In genomic region chr16:88665148-88665547, GRCh38 we compare ENCODE assay signal across 1 cellular context.
TF ChIP-seq lines count a peak whose summit lies in the region.

No MANE protein-coding gene starts in this region.

TF ChIP-seq in WTC11, 78 proteins besides CTCF, POLR2A, EP300 and RAD21 (continued from another document):
- TF ChIP-seq, protein P1, sequence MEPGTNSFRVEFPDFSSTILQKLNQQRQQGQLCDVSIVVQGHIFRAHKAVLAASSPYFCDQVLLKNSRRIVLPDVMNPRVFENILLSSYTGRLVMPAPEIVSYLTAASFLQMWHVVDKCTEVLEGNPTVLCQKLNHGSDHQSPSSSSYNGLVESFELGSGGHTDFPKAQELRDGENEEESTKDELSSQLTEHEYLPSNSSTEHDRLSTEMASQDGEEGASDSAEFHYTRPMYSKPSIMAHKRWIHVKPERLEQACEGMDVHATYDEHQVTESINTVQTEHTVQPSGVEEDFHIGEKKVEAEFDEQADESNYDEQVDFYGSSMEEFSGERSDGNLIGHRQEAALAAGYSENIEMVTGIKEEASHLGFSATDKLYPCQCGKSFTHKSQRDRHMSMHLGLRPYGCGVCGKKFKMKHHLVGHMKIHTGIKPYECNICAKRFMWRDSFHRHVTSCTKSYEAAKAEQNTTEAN (CRISPR knock-in tag; IDR thresholded peaks at IDR 0.05), result no peak
- no peak for TF ChIP-seq GABPB1 (CRISPR knock-in tag; IDR thresholded peaks at IDR 0.05)
- no peak for TF ChIP-seq TP53 (CRISPR knock-in tag; IDR thresholded peaks at IDR 0.05)
- TF ChIP-seq, protein P2, sequence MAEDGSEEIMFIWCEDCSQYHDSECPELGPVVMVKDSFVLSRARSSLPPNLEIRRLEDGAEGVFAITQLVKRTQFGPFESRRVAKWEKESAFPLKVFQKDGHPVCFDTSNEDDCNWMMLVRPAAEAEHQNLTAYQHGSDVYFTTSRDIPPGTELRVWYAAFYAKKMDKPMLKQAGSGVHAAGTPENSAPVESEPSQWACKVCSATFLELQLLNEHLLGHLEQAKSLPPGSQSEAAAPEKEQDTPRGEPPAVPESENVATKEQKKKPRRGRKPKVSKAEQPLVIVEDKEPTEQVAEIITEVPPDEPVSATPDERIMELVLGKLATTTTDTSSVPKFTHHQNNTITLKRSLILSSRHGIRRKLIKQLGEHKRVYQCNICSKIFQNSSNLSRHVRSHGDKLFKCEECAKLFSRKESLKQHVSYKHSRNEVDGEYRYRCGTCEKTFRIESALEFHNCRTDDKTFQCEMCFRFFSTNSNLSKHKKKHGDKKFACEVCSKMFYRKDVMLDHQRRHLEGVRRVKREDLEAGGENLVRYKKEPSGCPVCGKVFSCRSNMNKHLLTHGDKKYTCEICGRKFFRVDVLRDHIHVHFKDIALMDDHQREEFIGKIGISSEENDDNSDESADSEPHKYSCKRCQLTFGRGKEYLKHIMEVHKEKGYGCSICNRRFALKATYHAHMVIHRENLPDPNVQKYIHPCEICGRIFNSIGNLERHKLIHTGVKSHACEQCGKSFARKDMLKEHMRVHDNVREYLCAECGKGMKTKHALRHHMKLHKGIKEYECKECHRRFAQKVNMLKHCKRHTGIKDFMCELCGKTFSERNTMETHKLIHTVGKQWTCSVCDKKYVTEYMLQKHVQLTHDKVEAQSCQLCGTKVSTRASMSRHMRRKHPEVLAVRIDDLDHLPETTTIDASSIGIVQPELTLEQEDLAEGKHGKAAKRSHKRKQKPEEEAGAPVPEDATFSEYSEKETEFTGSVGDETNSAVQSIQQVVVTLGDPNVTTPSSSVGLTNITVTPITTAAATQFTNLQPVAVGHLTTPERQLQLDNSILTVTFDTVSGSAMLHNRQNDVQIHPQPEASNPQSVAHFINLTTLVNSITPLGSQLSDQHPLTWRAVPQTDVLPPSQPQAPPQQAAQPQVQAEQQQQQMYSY (CRISPR knock-in tag; IDR thresholded peaks at IDR 0.05), result no peak
- TF ChIP-seq CDX4 (CRISPR knock-in tag; IDR thresholded peaks at IDR 0.05; ENCODE audit: borderline replicate concordance), result no peak
- TF ChIP-seq NR2C2 (CRISPR knock-in tag; IDR thresholded peaks at IDR 0.05), result no peak
- no peak for TF ChIP-seq NFE2L1 (CRISPR knock-in tag; IDR thresholded peaks at IDR 0.05)
- TF ChIP-seq, protein P3, sequence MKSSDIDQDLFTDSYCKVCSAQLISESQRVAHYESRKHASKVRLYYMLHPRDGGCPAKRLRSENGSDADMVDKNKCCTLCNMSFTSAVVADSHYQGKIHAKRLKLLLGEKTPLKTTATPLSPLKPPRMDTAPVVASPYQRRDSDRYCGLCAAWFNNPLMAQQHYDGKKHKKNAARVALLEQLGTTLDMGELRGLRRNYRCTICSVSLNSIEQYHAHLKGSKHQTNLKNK (CRISPR knock-in tag; IDR thresholded peaks at IDR 0.05), result no peak
